In the genomic region with DNA sequence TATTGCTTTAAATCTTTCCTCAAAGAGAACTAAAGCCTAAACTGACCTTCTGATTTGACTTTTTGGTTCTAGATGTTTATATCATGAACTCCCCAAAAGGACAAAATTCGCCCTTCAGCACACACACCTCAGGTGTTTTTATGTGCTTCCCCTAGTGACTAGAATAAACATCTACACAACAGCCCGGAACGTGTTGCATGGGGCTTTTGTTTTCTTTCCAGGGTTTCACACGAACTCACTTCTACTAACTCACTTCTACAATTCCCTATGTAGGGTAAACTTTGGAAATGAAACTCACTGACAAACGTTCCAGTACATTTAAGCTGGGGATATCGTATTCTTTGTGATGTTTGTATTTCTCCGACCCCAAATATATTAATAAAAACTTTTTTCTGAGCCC, we compare ENCODE assay signal across 8 cellular contexts. TPM values are rescaled to one million over a fixed set of nuclear protein-coding genes. Genes with fewer than 3 reads are reported as not detected.
DNase-seq lines count a peak whose midpoint lies in the region; ATAC-seq, FAIRE-seq and TF ChIP-seq lines count a peak whose summit lies in the region.

No MANE protein-coding gene starts in this region.

- H4K20me1 ChIP-seq in mammary epithelial cell (ENCODE audit: insufficient read depth, low read length) = peaks cover 38% of the 10 kb centered on the region
- H4K20me1 ChIP-seq in HepG2 (ENCODE audit: insufficient read depth, low read length) = peaks cover 59% of the 10 kb centered on the region

- H3K79me2 ChIP-seq in mammary epithelial cell (ENCODE audit: insufficient read depth, low read length) = peaks cover 65% of the 10 kb centered on the region
- peaks cover 65% of the 10 kb centered on the region for H3K79me2 ChIP-seq in HepG2 (ENCODE audit: insufficient read depth, low read length)

- H3K36me3 ChIP-seq in Peyer's patch (no peaks in the 10 kb centered on the region), mammary epithelial cell (ENCODE audit: insufficient read depth, low read length) (no peaks in the 10 kb centered on the region), HepG2 (replicated peaks in 1 of 2; ENCODE audit: control insufficient read depth in 1 of 2, insufficient read depth in 2 of 2, low read length in 2 of 2) (peaks cover 0 to 1% of the 10 kb centered on the region in 2 experiments; a peak in 1 of 5 replicates), thymus (ENCODE audit: control insufficient read depth, insufficient read depth) (no peaks in the 10 kb centered on the region)

- H3K4me1 ChIP-seq in A549 = peaks cover 50% of the 10 kb centered on the region; the same call in 2 of the 3 replicates
- H3K4me1 ChIP-seq in Peyer's patch = peaks cover 0 to 44% (median 8%) of the 10 kb centered on the region in 4 donors
- H3K4me1 ChIP-seq in mammary epithelial cell (ENCODE audit: insufficient read depth, low read length) = peaks cover 9% of the 10 kb centered on the region
- peaks cover 53% of the 10 kb centered on the region for H3K4me1 ChIP-seq in HepG2 (ENCODE audit: insufficient read depth, low read length)
- peaks cover 9% of the 10 kb centered on the region for H3K4me1 ChIP-seq in thymus (ENCODE audit: control insufficient read depth, insufficient read depth, low read length)

- peak overlapping the region; percentile 98 for H3K4me2 ChIP-seq in A549
- H3K4me2 ChIP-seq in mammary epithelial cell (ENCODE audit: insufficient read depth, low read depth, low read length) = peak overlapping the region; percentile 86
- H3K4me2 ChIP-seq in HepG2 (ENCODE audit: low read depth, low read length) = peak overlapping the region; percentile 75

- dilution Hi-C loops in mammary epithelial cell (cut with HindIII; ENCODE audit: low sequenced_read_pairs) = no loop called here

- POLR2A ChIA-PET in A549 (lab: Yijun Ruan, JAX) (interaction anchor here (0.6 to 1.3 kb wide), 3 partner anchors 138 to 689 kb away, joined by 3 to 4 read pairs (median 4); no protein-coding TSS in a partner anchor), HepG2 (lab: Yijun Ruan, JAX) (interaction anchor here (0.8 to 1.1 kb wide), 2 partner anchors 56 to 62 kb away, joined by 3 to 4 read pairs; no protein-coding TSS in a partner anchor)

- intact Hi-C loops in mammary epithelial cell (cut with micrococcal nuclease) = loop anchor here (2.0 to 5.0 kb wide), 3 partner anchors 173 to 348 kb away; a partner anchor contains a TSS
- intact Hi-C loops in HepG2 (cut with micrococcal nuclease; ENCODE audit: unreplicated experiment) = loop anchor here (2.0 to 5.0 kb wide), 2 partner anchors 56 to 258 kb away; no protein-coding TSS in a partner anchor

- peak overlapping the region; percentile 100 for H3K9ac ChIP-seq in mammary epithelial cell (ENCODE audit: insufficient read depth, low read length)
- peak overlapping the region; percentile 100 for H3K9ac ChIP-seq in HepG2 (ENCODE audit: insufficient read depth, low read depth, low read length)

- H3K27ac ChIP-seq in A549 = peak overlapping the region; percentile 93 to 97; a peak in 5 of 6 replicates
- H3K27ac ChIP-seq in Peyer's patch = peak overlapping the region in 3 of 4 donors; percentile 91 to 97 (median 92)
- peak overlapping the region; percentile 99 for H3K27ac ChIP-seq in mammary epithelial cell (ENCODE audit: insufficient read depth, low read depth, low read length)
- peak overlapping the region; percentile 95 for H3K27ac ChIP-seq in HepG2 (ENCODE audit: extremely low read length, insufficient read depth, low read length)
- no peak overlapping the region for H3K27ac ChIP-seq in thymus (ENCODE audit: low read depth)

- CTCF ChIA-PET in A549 (lab: Yijun Ruan, JAX) (interaction anchor here (1.3 to 2.8 kb wide), 6 partner anchors 11 to 257 kb away, joined by 3 to 11 read pairs (median 6); no protein-coding TSS in a partner anchor), mammary epithelial cell (lab: Charles Lee; ENCODE audit: low non-redundant PET) (interaction anchor here (0.7 kb wide), 1 partner anchor 355 kb away, joined by 3 read pairs; no protein-coding TSS in a partner anchor), HepG2 (lab: Yijun Ruan, JAX; ENCODE audit: low intra/inter-chr PET ratio, low total read pairs) (no interaction called here)

- FAIRE-seq in A549 (lab: Jason Lieb, UNC) = peak; percentile 49
- FAIRE-seq in HepG2 (lab: Jason Lieb, UNC) = no peak

- TF ChIP-seq CTCF in A549 (IDR thresholded peaks at IDR 0.05) = no peak
- peak in 3 of 6 experiments; percentile 4 to 25 (median 22) for TF ChIP-seq CTCF in Peyer's patch (IDR thresholded peaks at IDR 0.05)
- TF ChIP-seq CTCF in mammary epithelial cell (conservative IDR thresholded peaks at IDR 0.05 in 1 of 2, IDR thresholded peaks at IDR 0.05 in 1 of 2; ENCODE audit: extremely low read depth in 1 of 2, insufficient read depth in 1 of 2, low read depth in 1 of 2, low read length in 2 of 2) = peak in 1 of 2 donors; percentile 31
- no peak for TF ChIP-seq CTCF in HepG2 (CRISPR knock-in tag; IDR thresholded peaks at IDR 0.05)

- TF ChIP-seq EP300 in A549 (IDR thresholded peaks at IDR 0.05) (no peak), HepG2 (IDR thresholded peaks at IDR 0.05; ENCODE audit: low read depth in 2 of 2, low read length in 2 of 2) (no peak), HepG2 (CRISPR knock-in tag; IDR thresholded peaks at IDR 0.05; ENCODE audit: borderline replicate concordance) (no peak)

- BruUV-seq in mammary epithelial cell (replicated peaks; lab: Mats Ljungman, UMichigan) (no TSS peak), HepG2 (replicated peaks; lab: Mats Ljungman, UMichigan) (no TSS peak)

- no peak for TF ChIP-seq RAD21 in A549 (conservative IDR thresholded peaks at IDR 0.05 in 1 of 2, IDR thresholded peaks at IDR 0.05 in 1 of 2)
- TF ChIP-seq RAD21 in HepG2 (CRISPR knock-in tag; IDR thresholded peaks at IDR 0.05) = no peak

- WGBS in A549 (ENCODE audit: missing lambda C conversion rate) = 2% methylated on average over 7 of the region's 7 CpGs
- WGBS in mammary epithelial cell (ENCODE audit: low coverage, missing lambda C conversion rate) = 2% methylated on average over 7 of the region's 7 CpGs
- WGBS in HepG2 (ENCODE audit: low lambda C conversion rate) = under 1% methylated on average over 7 of the region's 7 CpGs
- 1% methylated on average over 7 of the region's 7 CpGs for WGBS in thymus

- DNase-seq in A549 (ENCODE audit: low read depth in 1 of 2, low spot score in 1 of 2) (peak; percentile 47 to 76), ELF-1 (ENCODE audit: low read depth, low spot score) (peak; percentile 43), Peyer's patch (no peak), mammary epithelial cell (peak; percentile 58), HepG2 (ENCODE audit: low spot score) (peak; percentile 53)

- H3K27me3 ChIP-seq in Peyer's patch (no peaks in the 10 kb centered on the region), mammary epithelial cell (ENCODE audit: insufficient read depth, low read length) (no peaks in the 10 kb centered on the region), HepG2 (ENCODE audit: control insufficient read depth in 1 of 2, insufficient read depth in 2 of 2, low read length in 2 of 2) (no peaks in the 10 kb centered on the region; a peak in 1 of 5 replicates), thymus (ENCODE audit: control insufficient read depth, insufficient read depth) (no peaks in the 10 kb centered on the region)

- ATAC-seq in A549 (peak in 1 of 2 experiments; percentile 8; a peak in 1 of 6 replicates), HG03571 (IDR thresholded peaks at IDR 0.05; ENCODE audit: unreplicated experiment) (peak; percentile 35), HepG2 (no peak), HG02571 (IDR thresholded peaks at IDR 0.05; ENCODE audit: unreplicated experiment) (no peak)

- peak overlapping the region; percentile 74 for H3K4me3 ChIP-seq in A549
- H3K4me3 ChIP-seq in Peyer's patch = peak overlapping the region; percentile 70 to 97 (median 86)
- H3K4me3 ChIP-seq in mammary epithelial cell (replicated peaks in 1 of 3; ENCODE audit: insufficient read depth in 1 of 3, low read depth in 2 of 3, low read length in 3 of 3) = peak overlapping the region; percentile 79 to 94 (median 90)
- H3K4me3 ChIP-seq in HepG2 (replicated peaks in 1 of 3; ENCODE audit: insufficient read depth in 1 of 3, low read depth in 2 of 3, low read length in 3 of 3) = peak overlapping the region; percentile 73 to 98 (median 98); a peak in 5 of 6 replicates
- H3K4me3 ChIP-seq in thymus (ENCODE audit: low read length) = peak overlapping the region; percentile 100

- H3K9me3 ChIP-seq in A549 (no peaks in the 10 kb centered on the region), Peyer's patch (no peaks in the 10 kb centered on the region), mammary epithelial cell (replicated peaks; ENCODE audit: insufficient read depth, low read length) (no peaks in the 10 kb centered on the region), HepG2 (ENCODE audit: low read length) (no peaks in the 10 kb centered on the region), thymus (ENCODE audit: control insufficient read depth) (no peaks in the 10 kb centered on the region)

- H2AFZ ChIP-seq in mammary epithelial cell (ENCODE audit: low read depth, low read length) (no peak overlapping the region), HepG2 (ENCODE audit: low read length) (no peak overlapping the region)

- in situ Hi-C loops in mammary epithelial cell (cut with MboI; ENCODE audit: low sequenced_read_pairs in 2 of 2) = no loop called here
- in situ Hi-C loops in HepG2 (cut with HindIII; ENCODE audit: extremely low pct_ligation_motif_present, low pct_unique_long_range_greater_than_20kb) = no loop called here

- TF ChIP-seq POLR2A in A549 (IDR thresholded peaks at IDR 0.05; ENCODE audit: low read length) = no peak
- no peak for TF ChIP-seq POLR2A in Peyer's patch (IDR thresholded peaks at IDR 0.05)
- TF ChIP-seq POLR2A in HepG2 (IDR thresholded peaks at IDR 0.05; ENCODE audit: insufficient read depth in 1 of 2, low read depth in 2 of 2, low read length in 2 of 2) = no peak

RNA-seq across cellular contexts. Expression of a gene that starts 1.4 kb away (rescaled TPM):
- polyA plus RNA-seq in A549 (2011; rRNA removed) (85.5 and 90.8 TPM in 2 replicates), A549 (2017; fragmentation: RNase III; extraction: RNeasy Plus Mini Kit Qiagen cat#74134 plus additional on column Dnase treatment) (111 to 113 TPM (median 113 TPM) in 3 replicates), mammary epithelial cell (34.6 TPM), HepG2 (2011; rRNA removed) (38.5 and 41.6 TPM in 2 replicates), thymus (160 TPM)
- 47.7 and 53.3 TPM in 2 replicates for polyA plus RNA-seq in A549 (2012; cell fraction: cytosol; rRNA removed)
- polyA plus RNA-seq in A549 (2012; cell fraction: nucleus; rRNA removed) = 25.0 and 42.5 TPM in 2 replicates
- 80.3 and 83.0 TPM in 2 replicates for polyA minus RNA-seq in A549 (2011; rRNA and poly(A)+ RNA removed)
- total RNA-seq in Peyer's patch (100 to 1,000 TPM in 1 of 4 donors, 10 to 100 TPM in 3; 30.5 to 108 (median 56.4) TPM), mammary epithelial cell (10 to 100 TPM; 25.5 to 95.2 TPM), HepG2 (2016; rRNA removed; fragmentation: Illumina TruSeq; extraction: Trizol) (39.1 and 52.7 TPM in 2 replicates)
- polyA minus RNA-seq in mammary epithelial cell = 12.0 TPM
- 9.7 and 11.8 TPM in 2 replicates for total RNA-seq in HepG2 (2016; cell fraction: cytosol; rRNA removed; fragmentation: Illumina TruSeq; extraction: Trizol; ENCODE audit: low read depth)
- 42.4 and 53.4 TPM in 2 replicates for total RNA-seq in HepG2 (2016; cell fraction: insoluble cytoplasmic fraction; rRNA removed; fragmentation: Illumina TruSeq; extraction: Trizol)
- total RNA-seq in HepG2 (2016; cell fraction: membrane; rRNA removed; fragmentation: Illumina TruSeq; extraction: Trizol) = 18.1 and 19.9 TPM in 2 replicates
- 58.6 and 59.9 TPM in 2 replicates for total RNA-seq in HepG2 (2016; cell fraction: nucleus; rRNA removed; fragmentation: Illumina TruSeq; extraction: Trizol)
- 17.7 and 19.0 TPM in 2 replicates for polyA plus RNA-seq in HepG2 (2011; cell fraction: cytosol; rRNA removed)
- polyA plus RNA-seq in HepG2 (2011; cell fraction: nucleus; rRNA removed) = 52.2 and 74.4 TPM in 2 replicates
- polyA plus RNA-seq in HepG2 (2012) = 22.3 and 41.5 TPM in 2 replicates
- 11.2 and 11.6 TPM in 2 replicates for polyA plus RNA-seq in HepG2 (2016; cell fraction: cytosol; fragmentation: Illumina TruSeq; extraction: Trizol; ENCODE audit: low read depth)
- 117 and 127 TPM in 2 replicates for polyA plus RNA-seq in HepG2 (2016; cell fraction: insoluble cytoplasmic fraction; fragmentation: Illumina TruSeq; extraction: Trizol; ENCODE audit: low read depth)
- 23.2 and 23.3 TPM in 2 replicates for polyA plus RNA-seq in HepG2 (2016; cell fraction: membrane; fragmentation: Illumina TruSeq; extraction: Trizol; ENCODE audit: low read depth)
- 182 and 185 TPM in 2 replicates for polyA plus RNA-seq in HepG2 (2016; cell fraction: nucleus; fragmentation: Illumina TruSeq; extraction: Trizol; ENCODE audit: insufficient read depth, low read depth)
- polyA minus RNA-seq in HepG2 (2011; rRNA and poly(A)+ RNA removed; ENCODE audit: low replicate concordance) = 28.3 and 56.1 TPM in 2 replicates
- 14.5 and 23.9 TPM in 2 replicates for polyA minus RNA-seq in HepG2 (2011; cell fraction: cytosol; rRNA and poly(A)+ RNA removed)
- polyA minus RNA-seq in HepG2 (2011; cell fraction: nucleus; rRNA and poly(A)+ RNA removed) = 117 and 142 TPM in 2 replicates

Comparison
In these comparisons a context has a peak if more than half of its experiments do, and no peak if none do; other contexts are left out.
1. DNase-seq: peak in A549 (2 of 2), ELF-1 (single experiment), mammary epithelial cell (single experiment) and HepG2 (single experiment); none in Peyer's patch (0 of 3).
2. Peak in every context shown above with its lines, with median percentiles within 50 percentile points of each other: H3K4me2 ChIP-seq and H3K4me3 ChIP-seq.